Comparison of ENCODE assay signal across 1 cellular context in the genomic region with DNA sequence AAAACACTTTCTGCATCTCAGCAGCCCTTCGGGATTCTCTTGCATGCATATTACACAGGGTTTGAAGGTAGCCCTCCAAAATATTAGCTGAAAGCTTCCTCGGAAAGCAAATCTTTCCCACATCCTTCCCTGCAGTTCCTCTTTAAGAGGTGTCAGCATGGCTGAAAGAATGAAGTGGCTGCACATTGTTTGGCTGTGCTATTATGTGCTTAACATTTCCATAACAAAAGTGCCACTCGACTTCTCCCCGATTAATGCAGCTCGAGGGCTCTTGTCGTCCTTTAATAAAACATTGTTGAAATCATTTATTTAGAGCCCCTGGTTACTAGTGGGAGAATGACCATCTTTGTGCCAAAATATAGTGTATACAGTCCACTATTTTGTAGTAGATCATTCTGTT.
TF ChIP-seq lines count a peak whose summit lies in the region.

No MANE protein-coding gene starts in this region.

TF ChIP-seq in GM23338, 12 proteins besides CTCF, POLR2A, EP300 and RAD21 (continued from another document):
- TF ChIP-seq, protein P1, sequence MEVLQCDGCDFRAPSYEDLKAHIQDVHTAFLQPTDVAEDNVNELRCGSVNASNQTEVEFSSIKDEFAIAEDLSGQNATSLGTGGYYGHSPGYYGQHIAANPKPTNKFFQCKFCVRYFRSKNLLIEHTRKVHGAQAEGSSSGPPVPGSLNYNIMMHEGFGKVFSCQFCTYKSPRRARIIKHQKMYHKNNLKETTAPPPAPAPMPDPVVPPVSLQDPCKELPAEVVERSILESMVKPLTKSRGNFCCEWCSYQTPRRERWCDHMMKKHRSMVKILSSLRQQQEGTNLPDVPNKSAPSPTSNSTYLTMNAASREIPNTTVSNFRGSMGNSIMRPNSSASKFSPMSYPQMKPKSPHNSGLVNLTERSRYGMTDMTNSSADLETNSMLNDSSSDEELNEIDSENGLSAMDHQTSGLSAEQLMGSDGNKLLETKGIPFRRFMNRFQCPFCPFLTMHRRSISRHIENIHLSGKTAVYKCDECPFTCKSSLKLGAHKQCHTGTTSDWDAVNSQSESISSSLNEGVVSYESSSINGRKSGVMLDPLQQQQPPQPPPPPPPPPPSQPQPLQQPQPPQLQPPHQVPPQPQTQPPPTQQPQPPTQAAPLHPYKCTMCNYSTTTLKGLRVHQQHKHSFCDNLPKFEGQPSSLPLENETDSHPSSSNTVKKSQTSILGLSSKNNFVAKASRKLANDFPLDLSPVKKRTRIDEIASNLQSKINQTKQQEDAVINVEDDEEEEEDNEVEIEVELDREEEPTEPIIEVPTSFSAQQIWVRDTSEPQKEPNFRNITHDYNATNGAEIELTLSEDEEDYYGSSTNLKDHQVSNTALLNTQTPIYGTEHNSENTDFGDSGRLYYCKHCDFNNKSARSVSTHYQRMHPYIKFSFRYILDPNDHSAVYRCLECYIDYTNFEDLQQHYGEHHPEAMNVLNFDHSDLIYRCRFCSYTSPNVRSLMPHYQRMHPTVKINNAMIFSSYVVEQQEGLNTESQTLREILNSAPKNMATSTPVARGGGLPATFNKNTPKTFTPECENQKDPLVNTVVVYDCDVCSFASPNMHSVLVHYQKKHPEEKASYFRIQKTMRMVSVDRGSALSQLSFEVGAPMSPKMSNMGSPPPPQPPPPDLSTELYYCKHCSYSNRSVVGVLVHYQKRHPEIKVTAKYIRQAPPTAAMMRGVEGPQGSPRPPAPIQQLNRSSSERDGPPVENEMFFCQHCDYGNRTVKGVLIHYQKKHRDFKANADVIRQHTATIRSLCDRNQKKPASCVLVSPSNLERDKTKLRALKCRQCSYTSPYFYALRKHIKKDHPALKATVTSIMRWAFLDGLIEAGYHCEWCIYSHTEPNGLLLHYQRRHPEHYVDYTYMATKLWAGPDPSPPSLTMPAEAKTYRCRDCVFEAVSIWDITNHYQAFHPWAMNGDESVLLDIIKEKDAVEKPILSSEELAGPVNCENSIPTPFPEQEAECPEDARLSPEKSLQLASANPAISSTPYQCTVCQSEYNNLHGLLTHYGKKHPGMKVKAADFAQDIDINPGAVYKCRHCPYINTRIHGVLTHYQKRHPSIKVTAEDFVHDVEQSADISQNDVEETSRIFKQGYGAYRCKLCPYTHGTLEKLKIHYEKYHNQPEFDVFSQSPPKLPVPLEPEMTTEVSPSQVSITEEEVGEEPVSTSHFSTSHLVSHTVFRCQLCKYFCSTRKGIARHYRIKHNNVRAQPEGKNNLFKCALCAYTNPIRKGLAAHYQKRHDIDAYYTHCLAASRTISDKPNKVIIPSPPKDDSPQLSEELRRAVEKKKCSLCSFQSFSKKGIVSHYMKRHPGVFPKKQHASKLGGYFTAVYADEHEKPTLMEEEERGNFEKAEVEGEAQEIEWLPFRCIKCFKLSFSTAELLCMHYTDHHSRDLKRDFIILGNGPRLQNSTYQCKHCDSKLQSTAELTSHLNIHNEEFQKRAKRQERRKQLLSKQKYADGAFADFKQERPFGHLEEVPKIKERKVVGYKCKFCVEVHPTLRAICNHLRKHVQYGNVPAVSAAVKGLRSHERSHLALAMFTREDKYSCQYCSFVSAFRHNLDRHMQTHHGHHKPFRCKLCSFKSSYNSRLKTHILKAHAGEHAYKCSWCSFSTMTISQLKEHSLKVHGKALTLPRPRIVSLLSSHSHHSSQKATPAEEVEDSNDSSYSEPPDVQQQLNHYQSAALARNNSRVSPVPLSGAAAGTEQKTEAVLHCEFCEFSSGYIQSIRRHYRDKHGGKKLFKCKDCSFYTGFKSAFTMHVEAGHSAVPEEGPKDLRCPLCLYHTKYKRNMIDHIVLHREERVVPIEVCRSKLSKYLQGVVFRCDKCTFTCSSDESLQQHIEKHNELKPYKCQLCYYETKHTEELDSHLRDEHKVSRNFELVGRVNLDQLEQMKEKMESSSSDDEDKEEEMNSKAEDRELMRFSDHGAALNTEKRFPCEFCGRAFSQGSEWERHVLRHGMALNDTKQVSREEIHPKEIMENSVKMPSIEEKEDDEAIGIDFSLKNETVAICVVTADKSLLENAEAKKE (CRISPR knock-in tag; IDR thresholded peaks at IDR 0.05) = no peak
- TF ChIP-seq, protein P2, sequence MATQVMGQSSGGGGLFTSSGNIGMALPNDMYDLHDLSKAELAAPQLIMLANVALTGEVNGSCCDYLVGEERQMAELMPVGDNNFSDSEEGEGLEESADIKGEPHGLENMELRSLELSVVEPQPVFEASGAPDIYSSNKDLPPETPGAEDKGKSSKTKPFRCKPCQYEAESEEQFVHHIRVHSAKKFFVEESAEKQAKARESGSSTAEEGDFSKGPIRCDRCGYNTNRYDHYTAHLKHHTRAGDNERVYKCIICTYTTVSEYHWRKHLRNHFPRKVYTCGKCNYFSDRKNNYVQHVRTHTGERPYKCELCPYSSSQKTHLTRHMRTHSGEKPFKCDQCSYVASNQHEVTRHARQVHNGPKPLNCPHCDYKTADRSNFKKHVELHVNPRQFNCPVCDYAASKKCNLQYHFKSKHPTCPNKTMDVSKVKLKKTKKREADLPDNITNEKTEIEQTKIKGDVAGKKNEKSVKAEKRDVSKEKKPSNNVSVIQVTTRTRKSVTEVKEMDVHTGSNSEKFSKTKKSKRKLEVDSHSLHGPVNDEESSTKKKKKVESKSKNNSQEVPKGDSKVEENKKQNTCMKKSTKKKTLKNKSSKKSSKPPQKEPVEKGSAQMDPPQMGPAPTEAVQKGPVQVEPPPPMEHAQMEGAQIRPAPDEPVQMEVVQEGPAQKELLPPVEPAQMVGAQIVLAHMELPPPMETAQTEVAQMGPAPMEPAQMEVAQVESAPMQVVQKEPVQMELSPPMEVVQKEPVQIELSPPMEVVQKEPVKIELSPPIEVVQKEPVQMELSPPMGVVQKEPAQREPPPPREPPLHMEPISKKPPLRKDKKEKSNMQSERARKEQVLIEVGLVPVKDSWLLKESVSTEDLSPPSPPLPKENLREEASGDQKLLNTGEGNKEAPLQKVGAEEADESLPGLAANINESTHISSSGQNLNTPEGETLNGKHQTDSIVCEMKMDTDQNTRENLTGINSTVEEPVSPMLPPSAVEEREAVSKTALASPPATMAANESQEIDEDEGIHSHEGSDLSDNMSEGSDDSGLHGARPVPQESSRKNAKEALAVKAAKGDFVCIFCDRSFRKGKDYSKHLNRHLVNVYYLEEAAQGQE (IDR thresholded peaks at IDR 0.05; ENCODE audit: unreplicated experiment) = no peak
- TF ChIP-seq STAT1 (IDR thresholded peaks at IDR 0.05; ENCODE audit: unreplicated experiment) = no peak
- peak; percentile 55; the same call in 1 of the 2 replicates for TF ChIP-seq NANOG (IDR thresholded peaks at IDR 0.05; ENCODE audit: borderline replicate concordance)
- no peak for TF ChIP-seq JUNB (IDR thresholded peaks at IDR 0.05; ENCODE audit: unreplicated experiment)
TF ChIP-seq in GM23338: peak in this region for 1.
